Comparison of ENCODE assay signal across 12 cellular contexts in genomic region chr21:42844411-42845113, GRCh38. TPM values are rescaled to one million over a fixed set of nuclear protein-coding genes. Genes with fewer than 3 reads are reported as not detected.
DNase-seq lines count a peak whose midpoint lies in the region; ATAC-seq, FAIRE-seq and TF ChIP-seq lines count a peak whose summit lies in the region.
"Had no signal": no experiment of that assay in that cellular context is flagged by ENCODE, and none has a peak within 500 bp of the region (broad histone marks: within the 10 kb centered on the region; RNA-seq: fewer than 3 reads in every experiment).

No MANE protein-coding gene starts in this region.

- H2BK12ac ChIP-seq in trophoblast cell (ENCODE audit: low read length), result no peak overlapping the region

- no peak for TF ChIP-seq CTCF in adrenal gland (IDR thresholded peaks at IDR 0.05)

- no peaks in the 10 kb centered on the region for H3K79me2 ChIP-seq in trophoblast cell (ENCODE audit: control insufficient read depth, insufficient read depth, low read length, poor library complexity)

- DNase-seq in GM12891 (ENCODE audit: insufficient read length, low spot score), result peak; percentile 2
- DNase-seq in adrenal gland, result peak; percentile 55 to 93 (median 87)
- peak; percentile 80 for DNase-seq in left ventricle myocardium superior
- DNase-seq in trophoblast cell, result no peak
- no peak for DNase-seq in NCI-H524 (lab: John Stamatoyannopoulos, UW)
- DNase-seq in DMS 273 treated with DMSO at 0.1 percent for 48 hours (lab: John Stamatoyannopoulos, UW), result no peak
- DNase-seq: MM.1S, NCI-H774 had no signal

- no peak overlapping the region for H3K18ac ChIP-seq in trophoblast cell (ENCODE audit: low read length)

- no peak overlapping the region for H4K8ac ChIP-seq in trophoblast cell (ENCODE audit: low read depth, low read length)

- H2BK5ac ChIP-seq in trophoblast cell (ENCODE audit: low read depth, low read length, poor library complexity), result no peak overlapping the region

- no peak overlapping the region for H3K14ac ChIP-seq in trophoblast cell (ENCODE audit: low read length)

- intact Hi-C loops in adrenal gland (cut with DNase I) (no loop called here), left ventricle myocardium superior (cut with micrococcal nuclease) (no loop called here)

- no peak overlapping the region for H4K12ac ChIP-seq in trophoblast cell (ENCODE audit: low read depth, low read length)

- no peak overlapping the region for H3K4me2 ChIP-seq in trophoblast cell (ENCODE audit: low read length)
- H3K4me2 ChIP-seq: smooth muscle cell had no signal

- 56 to 68% (median 60%) methylated on average over 19 to 22 of the region's 22 CpGs for WGBS in adrenal gland, 4 donors
- no CpG with 5 or more reads among the region's 22 CpGs for WGBS in trophoblast cell (ENCODE audit: extremely low coverage, insufficient coverage, insufficient read length)

- H2AK5ac ChIP-seq in trophoblast cell (ENCODE audit: low read length), result no peak overlapping the region

- no peak overlapping the region for H2AFZ ChIP-seq in trophoblast cell (ENCODE audit: insufficient read depth, low read length, poor library complexity)

- no peak for FAIRE-seq in GM12891 (lab: Jason Lieb, UNC)
- FAIRE-seq: GM19239 had no signal

- H3K27me3 ChIP-seq in adrenal gland (no peaks in the 10 kb centered on the region), rectal smooth muscle tissue (ENCODE audit: control insufficient read depth, insufficient read depth, low read length) (no peaks in the 10 kb centered on the region), trophoblast cell (ENCODE audit: insufficient read depth, low read length) (no peaks in the 10 kb centered on the region)

- H4K91ac ChIP-seq in trophoblast cell (ENCODE audit: low read depth, low read length), result no peak overlapping the region

- no peak overlapping the region for H2BK120ac ChIP-seq in trophoblast cell (ENCODE audit: insufficient read depth, low read length, poor library complexity)

- TF ChIP-seq POLR2A in GM12891 (IDR thresholded peaks at IDR 0.05; ENCODE audit: low read depth, low read length) (no peak), adrenal gland (IDR thresholded peaks at IDR 0.05) (peak in 1 of 2 donors; percentile 56)

- H3K4ac ChIP-seq in trophoblast cell (ENCODE audit: low read depth, low read length), result no peak overlapping the region

- H3K4me3 ChIP-seq in adrenal gland (no peak overlapping the region), rectal smooth muscle tissue (ENCODE audit: low read length) (no peak overlapping the region), trophoblast cell (ENCODE audit: low read depth, low read length) (no peak overlapping the region)
- H3K4me3 ChIP-seq: smooth muscle cell had no signal

- H3K36me3 ChIP-seq in adrenal gland (replicated peaks in 1 of 2) (peaks cover 0 to 15% of the 10 kb centered on the region in 2 donors), rectal smooth muscle tissue (ENCODE audit: control insufficient read depth, insufficient read depth, low read length) (peaks cover 20% of the 10 kb centered on the region), trophoblast cell (ENCODE audit: control insufficient read depth in 1 of 2, insufficient read depth in 2 of 2, low read length in 2 of 2) (peaks cover 56 to 71% of the 10 kb centered on the region in 2 experiments)

- H3K9me3 ChIP-seq in adrenal gland (replicated peaks in 1 of 3) (no peaks in the 10 kb centered on the region), trophoblast cell (ENCODE audit: insufficient read depth, low read depth, low read length) (peaks cover 10% of the 10 kb centered on the region)

- H3K27ac ChIP-seq in adrenal gland (peak overlapping the region; percentile 0 to 80 (median 77)), rectal smooth muscle tissue (ENCODE audit: low read depth, low read length) (peak overlapping the region; percentile 41), trophoblast cell (ENCODE audit: low read depth, low read length) (no peak overlapping the region)

- H3K79me1 ChIP-seq in trophoblast cell (ENCODE audit: low read length), result no peaks in the 10 kb centered on the region

- H3K9ac ChIP-seq in rectal smooth muscle tissue (ENCODE audit: low read length) (no peak overlapping the region), trophoblast cell (ENCODE audit: low read length) (no peak overlapping the region)

- H3K4me1 ChIP-seq in adrenal gland (replicated peaks in 1 of 2) (peaks cover 15 to 19% of the 10 kb centered on the region in 2 donors), rectal smooth muscle tissue (ENCODE audit: control insufficient read depth, insufficient read depth, low read length) (peaks cover 2% of the 10 kb centered on the region), trophoblast cell (ENCODE audit: control insufficient read depth in 1 of 2, insufficient read depth in 2 of 2, low read length in 2 of 2) (no peaks in the 10 kb centered on the region)

- ATAC-seq in left ventricle myocardium superior (peak; percentile 98), GM19397 (IDR thresholded peaks at IDR 0.05; ENCODE audit: unreplicated experiment) (no peak)

- no peak overlapping the region for H3K23ac ChIP-seq in trophoblast cell (ENCODE audit: low read length)

TF ChIP-seq in GM12891, 5 proteins besides CTCF, POLR2A, EP300 and RAD21:
- no peak for TF ChIP-seq POLR2AphosphoS5 (IDR thresholded peaks at IDR 0.05; ENCODE audit: low read depth, low read length)
- TF ChIP-seq POU2F2 (IDR thresholded peaks at IDR 0.05; ENCODE audit: low read depth, low read length), result no peak
- TF ChIP-seq PAX5 (IDR thresholded peaks at IDR 0.05; ENCODE audit: insufficient read depth, low read length, severe bottlenecking), result no peak
TF ChIP-seq in GM12891: peak in this region for 0.

RNA-seq across cellular contexts. Expression of gene WDR4, which starts 34.8 kb away (rescaled TPM):
- 10.5 TPM for polyA plus RNA-seq in GM12891 (2012; ENCODE audit: low read depth, missing spikeins)
- total RNA-seq in adrenal gland (10 to 100 TPM in 3 of 8 donors, 1 to 10 TPM in 5; 3.6 to 19.3 (median 6.9) TPM), left ventricle myocardium superior (4.8 TPM)
- 1 to 10 TPM; 5.0 to 10.0 (median 6.3) TPM for polyA plus RNA-seq in adrenal gland
- 9.7 and 10.0 TPM in 2 replicates for polyA plus RNA-seq in trophoblast cell (2013)

RNA-seq across cellular contexts. Expression of gene NDUFV3, which starts 48.5 kb away (rescaled TPM):
- 20.3 TPM for polyA plus RNA-seq in GM12891 (2012; ENCODE audit: low read depth, missing spikeins)
- 10 to 100 TPM; 30.4 to 43.5 (median 38.0) TPM for total RNA-seq in adrenal gland
- polyA plus RNA-seq in adrenal gland, result 10 to 100 TPM; 34.1 to 40.2 (median 34.8) TPM
- total RNA-seq in left ventricle myocardium superior, result 59.3 TPM
- 27.2 and 27.8 TPM in 2 replicates for polyA plus RNA-seq in trophoblast cell (2013)

Comparison
In these comparisons a context has a peak if more than half of its experiments do, and no peak if none do; other contexts are left out.
1. DNase-seq: peak in GM12891 (single experiment), adrenal gland (7 of 7) and left ventricle myocardium superior (single experiment); none in trophoblast cell (0 of 2), NCI-H524 (0 of 2) and DMS 273 treated with DMSO at 0.1 percent for 48 hours (single experiment).